ENCODE assay signal across 16 cellular contexts in genomic region chr2:59296279-59296678, GRCh38.
DNase-seq lines count a peak whose midpoint lies in the region; ATAC-seq, FAIRE-seq and TF ChIP-seq lines count a peak whose summit lies in the region.
"Had no signal": no experiment of that assay in that cellular context is flagged by ENCODE, and none has a peak within 500 bp of the region (broad histone marks: within the 10 kb centered on the region; RNA-seq: fewer than 3 reads in every experiment).

No MANE protein-coding gene starts in this region.

- H3K4me3 ChIP-seq in RWPE2 (ENCODE audit: severe bottlenecking), result no peak overlapping the region
- no peak overlapping the region for H3K4me3 ChIP-seq in epithelial cell of esophagus (ENCODE audit: low read length)
- no peak overlapping the region for H3K4me3 ChIP-seq in pancreas
- no peak overlapping the region for H3K4me3 ChIP-seq in suprapubic skin
- H3K4me3 ChIP-seq: BLaER1 treated with 17β-estradiol and CSF1 and Interleukin-3, amounts not matched to agents 10 nM and 100 nM had no signal

- TF ChIP-seq CTCF in RWPE2 (IDR thresholded peaks at IDR 0.05; ENCODE audit: poor library complexity, severe bottlenecking) (no peak), epithelial cell of esophagus (IDR thresholded peaks at IDR 0.05; ENCODE audit: insufficient read depth, low read depth, low read length, missing control alignments) (no peak), pancreas (IDR thresholded peaks at IDR 0.05) (no peak), suprapubic skin (IDR thresholded peaks at IDR 0.05) (no peak)

- TF ChIP-seq EP300 in suprapubic skin (IDR thresholded peaks at IDR 0.05), result no peak

- H3K27ac ChIP-seq in RWPE2 (ENCODE audit: poor library complexity, severe bottlenecking), result no peak overlapping the region
- peak overlapping the region in 1 of 4 donors; percentile 13 for H3K27ac ChIP-seq in pancreas
- H3K27ac ChIP-seq in suprapubic skin, result no peak overlapping the region
- H3K27ac ChIP-seq: BLaER1 treated with 17β-estradiol and CSF1 and Interleukin-3, amounts not matched to agents 10 nM and 100 nM had no signal

- no peaks in the 10 kb centered on the region for H3K27me3 ChIP-seq in RWPE2 (ENCODE audit: insufficient read depth, poor library complexity, severe bottlenecking)
- H3K27me3 ChIP-seq in pancreas, result no peaks in the 10 kb centered on the region
- no peaks in the 10 kb centered on the region for H3K27me3 ChIP-seq in suprapubic skin
- H3K27me3 ChIP-seq: BLaER1 treated with 17β-estradiol and CSF1 and Interleukin-3, amounts not matched to agents 10 nM and 100 nM had no signal

- H3K4me1 ChIP-seq in RWPE2 (ENCODE audit: insufficient read depth, poor library complexity, severe bottlenecking) (no peaks in the 10 kb centered on the region), pancreas (no peaks in the 10 kb centered on the region), suprapubic skin (no peaks in the 10 kb centered on the region)
- H3K4me1 ChIP-seq: BLaER1 treated with 17β-estradiol and CSF1 and Interleukin-3, amounts not matched to agents 10 nM and 100 nM had no signal

- TF ChIP-seq POLR2A in suprapubic skin (IDR thresholded peaks at IDR 0.05), result no peak

- FAIRE-seq in pancreas (lab: Jason Lieb, UNC), result no peak

- no peaks in the 10 kb centered on the region for H3K36me3 ChIP-seq in RWPE2 (ENCODE audit: low read depth)
- no peaks in the 10 kb centered on the region for H3K36me3 ChIP-seq in pancreas
- no peaks in the 10 kb centered on the region for H3K36me3 ChIP-seq in suprapubic skin
- H3K36me3 ChIP-seq: BLaER1 treated with 17β-estradiol and CSF1 and Interleukin-3, amounts not matched to agents 10 nM and 100 nM had no signal

- ATAC-seq in RWPE2 (ENCODE audit: low read depth), result 0 out of 3 replicates have a peak, but pooled peaks have one; percentile 52
- ATAC-seq in pancreas, result peak; percentile 63 to 83 (median 78)
- no peak for ATAC-seq in GM18907 (IDR thresholded peaks at IDR 0.05; ENCODE audit: unreplicated experiment)

- intact Hi-C loops in pancreas (cut with DNase I), result no loop called here

- 17 to 20% methylated on average over 2 of the region's 2 CpGs for WGBS in pancreas, 2 donors
- 76% methylated on average over 2 of the region's 2 CpGs for WGBS in suprapubic skin

- H3K9me3 ChIP-seq in RWPE2 (ENCODE audit: severe bottlenecking), result no peaks in the 10 kb centered on the region
- no peaks in the 10 kb centered on the region for H3K9me3 ChIP-seq in pancreas
- H3K9me3 ChIP-seq in suprapubic skin, result no peaks in the 10 kb centered on the region
- H3K9me3 ChIP-seq: BLaER1 treated with 17β-estradiol and CSF1 and Interleukin-3, amounts not matched to agents 10 nM and 100 nM had no signal

- DNase-seq in NCI-H2029 (lab: John Stamatoyannopoulos, UW), result peak; percentile 38
- DNase-seq in NCI-H2029 treated with DMSO at 0.1 percent for 48 hours (lab: John Stamatoyannopoulos, UW), result no peak
- no peak for DNase-seq in RWPE2 (ENCODE audit: low spot score)
- DNase-seq in epithelial cell of esophagus (ENCODE audit: low read depth), result peak; percentile 44
- DNase-seq in pancreas, result peak in 4 of 6 donors; percentile 16 to 27 (median 22)
- no peak for DNase-seq in suprapubic skin (ENCODE audit: low spot score in 2 of 2)
- DNase-seq in NOMO-1 (lab: John Stamatoyannopoulos, UW; ENCODE audit: unreplicated experiment in 2 of 2), result no peak
- DNase-seq: DMS153, GF-D8, KG1, NCI-H1092, NCI-H2171 treated with DMSO at 0.1 percent for 48 hours, NCI-H774, SIG-M5 had no signal

Comparison
In these comparisons a context has a peak if more than half of its experiments do, and no peak if none do; other contexts are left out.
1. DNase-seq: peak in NCI-H2029 (single experiment), epithelial cell of esophagus (single experiment) and pancreas (4 of 6); none in NCI-H2029 treated with DMSO at 0.1 percent for 48 hours (single experiment), RWPE2 (single experiment), suprapubic skin (0 of 2) and NOMO-1 (0 of 2).